ENCODE assay signal across 11 cellular contexts in the genomic region with DNA sequence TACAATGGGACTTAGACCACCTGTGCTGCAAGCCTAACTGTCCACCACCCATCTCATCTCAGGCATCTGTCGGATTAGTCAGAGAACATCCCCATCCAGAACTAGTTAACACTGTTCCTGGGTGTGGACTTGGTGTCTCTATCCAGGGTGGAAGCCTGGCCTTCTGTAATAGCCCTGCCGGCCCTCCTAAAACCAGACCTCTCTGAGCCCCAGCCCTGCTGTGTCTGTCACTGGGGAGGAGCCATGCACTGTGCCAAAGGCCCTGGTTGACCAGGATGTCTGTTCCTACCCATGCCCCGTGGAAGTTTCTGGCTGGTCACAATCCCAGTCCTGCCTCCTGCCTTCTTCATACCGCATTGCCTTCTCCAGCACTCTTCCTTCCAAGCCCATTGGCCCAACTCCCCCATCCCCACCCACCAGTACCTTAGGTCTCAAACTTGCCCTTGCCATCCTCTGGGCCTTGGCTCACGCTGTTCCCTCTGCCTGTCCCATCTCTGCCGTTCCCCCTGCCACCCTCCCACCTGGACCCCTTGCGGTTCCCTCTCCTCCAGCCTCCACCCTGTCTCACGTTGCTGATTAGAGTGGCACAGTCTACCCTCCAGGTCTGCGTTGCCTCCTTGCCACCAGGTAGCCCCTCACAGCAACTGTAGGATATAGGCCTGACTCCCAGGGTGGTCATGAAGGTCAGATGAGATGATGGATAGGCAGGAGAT.
"Had no signal": no experiment of that assay in that cellular context is flagged by ENCODE, and none has a peak within 500 bp of the region (broad histone marks: within the 10 kb centered on the region; RNA-seq: fewer than 3 reads in every experiment).

No MANE protein-coding gene starts in this region.

- DNase-seq: activated B cell treated with CpG ODN at 0.5 μM for 24 hours; activated CD4-positive, alpha-beta T cell treated with anti-CD3 and anti-CD28 coated beads, Interleukin-2, amount 10 ng/mL, durations not matched to agents 7 days and 5 days; activated CD8-positive, alpha-beta memory T cell treated with anti-CD3 and anti-CD28 coated beads for 24 hours; activated naive CD4-positive, alpha-beta T cell treated with Interleukin-2 at 50 U/mL for 16 hours; effector memory CD8-positive, alpha-beta T cell; naive thymus-derived CD8-positive, alpha-beta T cell; small intestine; T-helper 17 cell; trophoblast cell had no signal

- ATAC-seq: effector memory CD8-positive, alpha-beta T cell; naive thymus-derived CD8-positive, alpha-beta T cell; stimulated activated effector memory CD8-positive, alpha-beta T cell treated with anti-CD3 and anti-CD28 coated beads, Interleukin-12 subunit alpha, Interleukin-12 subunit beta, amount 100 ng/mL, for 72 hours; T-helper 17 cell had no signal

- FAIRE-seq: small intestine had no signal

- H3K4me3 ChIP-seq: lung had no signal
